In genomic region chr12:105235299-105235746, GRCh38 we compare ENCODE assay signal across 8 cellular contexts. TPM values are rescaled to one million over a fixed set of nuclear protein-coding genes. Genes with fewer than 3 reads are reported as not detected.
DNase-seq lines count a peak whose midpoint lies in the region; ATAC-seq and TF ChIP-seq lines count a peak whose summit lies in the region.

No MANE protein-coding gene starts in this region.

- H3K4me3 Mint-ChIP-seq in Calu3 (ENCODE audit: low read depth, unreplicated experiment), result peak overlapping the region; percentile 80
- H3K4me3 Mint-ChIP-seq in T-helper 17 cell, result peak overlapping the region; percentile 94
- peak overlapping the region; percentile 95 for H3K4me3 Mint-ChIP-seq in neural crest cell

- H3K27ac Mint-ChIP-seq in Calu3 (ENCODE audit: unreplicated experiment), result peak overlapping the region; percentile 72
- peak overlapping the region; percentile 89 for H3K27ac Mint-ChIP-seq in T-helper 17 cell
- H3K27ac Mint-ChIP-seq in neural crest cell (ENCODE audit: unreplicated experiment), result peak overlapping the region; percentile 91

- peak overlapping the region; percentile 98 to 99 for H3K4me3 ChIP-seq in esophagus (ENCODE audit: low read depth in 1 of 2, low read length in 2 of 2)

- no peaks in the 10 kb centered on the region for H3K36me3 ChIP-seq in esophagus (ENCODE audit: control insufficient read depth in 2 of 2, insufficient read depth in 2 of 2, low read length in 1 of 2)

- DNase-seq in Calu3, result no peak
- no peak for DNase-seq in T-helper 17 cell
- DNase-seq in neural crest cell (ENCODE audit: low read depth, low spot score), result no peak
- DNase-seq in COLO668 (lab: John Stamatoyannopoulos, UW; ENCODE audit: unreplicated experiment), result no peak
- no peak for DNase-seq in GM19238 (ENCODE audit: insufficient read length, low spot score)

- H3K9me3 Mint-ChIP-seq in Calu3 (ENCODE audit: low read depth, unreplicated experiment), result no peaks in the 10 kb centered on the region
- H3K9me3 Mint-ChIP-seq in neural crest cell, result no peaks in the 10 kb centered on the region

- H3K4me1 Mint-ChIP-seq in Calu3 (ENCODE audit: low read depth, unreplicated experiment), result peaks cover 33% of the 10 kb centered on the region
- peaks cover 35% of the 10 kb centered on the region for H3K4me1 Mint-ChIP-seq in T-helper 17 cell
- H3K4me1 Mint-ChIP-seq in neural crest cell, result peaks cover 58% of the 10 kb centered on the region

- H3K4me1 ChIP-seq in esophagus (ENCODE audit: control insufficient read depth in 2 of 2, insufficient read depth in 2 of 2, low read length in 1 of 2), result peaks cover 0 to 2% of the 10 kb centered on the region in 2 donors

- peaks cover 26% of the 10 kb centered on the region for H3K36me3 Mint-ChIP-seq in Calu3 (ENCODE audit: insufficient read depth, unreplicated experiment)
- H3K36me3 Mint-ChIP-seq in T-helper 17 cell (ENCODE audit: low read depth), result peaks cover 2% of the 10 kb centered on the region
- H3K36me3 Mint-ChIP-seq in neural crest cell (ENCODE audit: low read depth), result no peaks in the 10 kb centered on the region

- TF ChIP-seq CTCF in Calu3 (IDR thresholded peaks at IDR 0.05; ENCODE audit: unreplicated experiment) (no peak), neural crest cell (conservative IDR thresholded peaks at IDR 0.05) (no peak)

- TSS peak; percentile 50 for BruUV-seq in Calu3 (replicated peaks; lab: Mats Ljungman, UMichigan)

- peak; percentile 13 for ATAC-seq in HG02852 (IDR thresholded peaks at IDR 0.05; ENCODE audit: unreplicated experiment)
- no peak for ATAC-seq in T-helper 17 cell
- ATAC-seq in GM21576 (IDR thresholded peaks at IDR 0.05; ENCODE audit: unreplicated experiment), result no peak

- H3K27ac ChIP-seq in esophagus (ENCODE audit: low read depth in 2 of 2, low read length in 1 of 2), result peak overlapping the region; percentile 93 to 95

- no peaks in the 10 kb centered on the region for H3K27me3 ChIP-seq in esophagus (ENCODE audit: control insufficient read depth in 1 of 2, insufficient read depth in 2 of 2, low read length in 2 of 2)

- 0 to 1% methylated on average over 12 of the region's 12 CpGs for WGBS in esophagus, 2 donors

- intact Hi-C loops in Calu3 (cut with micrococcal nuclease; ENCODE audit: unreplicated experiment), result loop anchor here (2.0 to 5.0 kb wide), 2 partner anchors 82 to 99 kb away; no protein-coding TSS in a partner anchor

- CTCF ChIA-PET in Calu3 (lab: Charles Lee), result interaction anchor here (0.8 kb wide), 1 partner anchor 148 kb away, joined by 3 read pairs; no protein-coding TSS in a partner anchor

- H3K9me3 ChIP-seq in T-helper 17 cell (ENCODE audit: control insufficient read depth, low read length, poor library complexity, severe bottlenecking) (no peaks in the 10 kb centered on the region), esophagus (ENCODE audit: control insufficient read depth in 2 of 2, insufficient read depth in 1 of 2, low read depth in 1 of 2, low read length in 1 of 2) (no peaks in the 10 kb centered on the region)

- H3K27me3 Mint-ChIP-seq in Calu3 (ENCODE audit: unreplicated experiment) (no peaks in the 10 kb centered on the region), T-helper 17 cell (no peaks in the 10 kb centered on the region), neural crest cell (ENCODE audit: low read depth) (no peaks in the 10 kb centered on the region)

RNA-seq across cellular contexts. Expression of gene APPL2, which starts 0.7 kb away (rescaled TPM):
- total RNA-seq in Calu3 (2022) (35.9 and 45.8 TPM in 2 replicates), T-helper 17 cell (10 to 100 TPM; 39.1 to 44.2 TPM), neural crest cell (51.2 and 51.8 TPM in 2 replicates)
- 10 to 100 TPM; 15.0 to 16.3 TPM for polyA plus RNA-seq in esophagus
